15 cellular contexts compared by ENCODE assay signal in the genomic region with DNA sequence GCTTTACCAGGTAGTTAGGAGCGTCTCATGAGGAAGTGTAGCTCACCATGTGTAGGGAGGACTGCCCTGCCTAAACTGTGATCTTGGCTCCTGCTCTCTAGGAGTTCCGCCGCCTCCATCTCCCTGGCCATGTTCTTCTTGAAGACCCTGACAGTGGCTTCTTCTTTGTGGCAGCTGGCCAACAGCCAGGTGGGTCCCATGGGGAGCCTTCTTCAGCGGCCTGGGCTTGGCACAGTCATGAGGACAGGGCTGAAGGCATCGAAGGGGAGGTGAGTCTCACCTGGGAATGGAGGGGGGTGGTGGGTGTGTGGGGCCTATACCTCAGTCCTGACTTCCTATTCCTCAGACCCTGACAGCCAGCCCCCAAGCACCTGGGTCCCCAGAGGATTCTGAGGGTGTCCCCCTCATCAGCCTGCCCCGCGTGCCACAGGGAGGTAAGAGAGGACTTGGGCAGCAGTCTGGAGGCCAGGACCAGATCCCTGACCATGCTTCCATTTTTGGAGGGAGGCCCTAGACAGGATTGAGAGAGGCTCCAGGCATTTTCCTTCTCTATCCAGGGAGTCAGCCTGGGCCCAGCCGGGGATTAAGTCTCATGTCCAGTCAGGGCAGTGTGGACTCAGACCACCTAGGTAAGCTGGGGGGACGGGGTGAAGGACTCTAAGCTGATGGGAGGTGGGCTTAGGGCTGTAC. TPM values are rescaled to one million over a fixed set of nuclear protein-coding genes. Genes with fewer than 3 reads are reported as not detected.
DNase-seq lines count a peak whose midpoint lies in the region; ATAC-seq and TF ChIP-seq lines count a peak whose summit lies in the region.
"Had no signal": no experiment of that assay in that cellular context is flagged by ENCODE, and none has a peak within 500 bp of the region (broad histone marks: within the 10 kb centered on the region; RNA-seq: fewer than 3 reads in every experiment).

No MANE protein-coding gene starts in this region.

- no peaks in the 10 kb centered on the region for H3K27me3 ChIP-seq in spleen (replicated peaks in 1 of 7)
- H3K27me3 ChIP-seq: BLaER1 had no signal

- no peak overlapping the region for H3K27ac Mint-ChIP-seq in activated CD4-positive, alpha-beta T cell treated with anti-CD3 and anti-CD28 coated beads for 36 hours
- no peak overlapping the region for H3K27ac Mint-ChIP-seq in activated CD4-positive, alpha-beta T cell treated with anti-CD3 and anti-CD28 coated beads, Interleukin-2, amount 10 ng/mL, durations not matched to agents 24 days and 14 days
- peak overlapping the region in 2 of 7 donors; percentile 11 to 53 for H3K27ac Mint-ChIP-seq in CD14-positive monocyte
- H3K27ac Mint-ChIP-seq in glutamatergic neuron (ENCODE audit: unreplicated experiment): no peak overlapping the region
- H3K27ac Mint-ChIP-seq: GM23338, H9 had no signal

- 95 to 99% (median 97%) methylated on average over 8 to 9 of the region's 9 CpGs for whole genome bisulfite sequencing in spleen, 5 donors

- TF ChIP-seq CTCF in CD14-positive monocyte (IDR thresholded peaks at IDR 0.05) (no peak), glutamatergic neuron (IDR thresholded peaks at IDR 0.05; ENCODE audit: partially characterized antibody, unreplicated experiment) (no peak), spleen (IDR thresholded peaks at IDR 0.05 in 8 of 11, conservative IDR thresholded peaks at IDR 0.05 in 3 of 11) (no peak)

- peaks cover 0 to 27% (median 0%) of the 10 kb centered on the region in 6 donors for H3K4me1 ChIP-seq in spleen
- H3K4me1 ChIP-seq: BLaER1 had no signal

- no peaks in the 10 kb centered on the region for H3K27me3 Mint-ChIP-seq in activated CD4-positive, alpha-beta T cell treated with anti-CD3 and anti-CD28 coated beads for 36 hours
- no peaks in the 10 kb centered on the region for H3K27me3 Mint-ChIP-seq in activated CD4-positive, alpha-beta T cell treated with anti-CD3 and anti-CD28 coated beads, Interleukin-2, amount 10 ng/mL, durations not matched to agents 24 days and 14 days
- peaks cover 0 to 2% (median 0%) of the 10 kb centered on the region in 3 donors for H3K27me3 Mint-ChIP-seq in CD14-positive monocyte (ENCODE audit: low read depth in 3 of 3)
- peaks cover 2% of the 10 kb centered on the region for H3K27me3 Mint-ChIP-seq in glutamatergic neuron (ENCODE audit: unreplicated experiment)
- H3K27me3 Mint-ChIP-seq: CD4-positive, CD25-positive, alpha-beta regulatory T cell had no signal

- no peak overlapping the region for H3K4me3 ChIP-seq in spleen
- H3K4me3 ChIP-seq: BLaER1, GM23338 had no signal

- H3K27ac ChIP-seq in spleen: no peak overlapping the region
- H3K27ac ChIP-seq: 22Rv1, BLaER1 had no signal

- intact Hi-C loops in activated CD4-positive, alpha-beta T cell treated with anti-CD3 and anti-CD28 coated beads for 36 hours (cut with DNase I, micrococcal nuclease): no loop called here
- intact Hi-C loops in activated CD4-positive, alpha-beta T cell treated with anti-CD3 and anti-CD28 coated beads, Interleukin-2, amount 10 ng/mL, durations not matched to agents 24 days and 14 days (cut with micrococcal nuclease): no loop called here
- intact Hi-C loops in CD14-positive monocyte (cut with micrococcal nuclease) (no loop called here), spleen (cut with DNase I; ENCODE audit: low total_unique reads) (no loop called here)

- CTCF ChIA-PET in activated CD4-positive, alpha-beta T cell treated with anti-CD3 and anti-CD28 coated beads for 36 hours (lab: Charles Lee): interaction anchor here (0.6 to 0.7 kb wide), 2 partner anchors 11 to 688 kb away, joined by 3 read pairs; no protein-coding TSS in a partner anchor

- DNase-seq in activated CD4-positive, alpha-beta T cell treated with anti-CD3 and anti-CD28 coated beads for 36 hours: peak; percentile 3
- no peak for DNase-seq in activated CD4-positive, alpha-beta T cell treated with anti-CD3 and anti-CD28 coated beads, Interleukin-2, amount 10 ng/mL, durations not matched to agents 24 days and 14 days
- DNase-seq in CD14-positive monocyte (ENCODE audit: low spot score) (peak; percentile 43), glutamatergic neuron (peak; percentile 4), spleen (peak; percentile 67), NCI-H187 treated with DMSO at 0.1 percent for 48 hours (lab: John Stamatoyannopoulos, UW) (no peak), NCI-H187 (lab: John Stamatoyannopoulos, UW) (no peak)
- DNase-seq: AML-193; CD4-positive, CD25-positive, alpha-beta regulatory T cell; DMS53; H9 had no signal

- no peak for TF ChIP-seq POLR2A in spleen (IDR thresholded peaks at IDR 0.05)

- H3K36me3 ChIP-seq in spleen: peaks cover 0 to 100% (median 72%) of the 10 kb centered on the region in 6 donors

- no peaks in the 10 kb centered on the region for H3K4me1 Mint-ChIP-seq in activated CD4-positive, alpha-beta T cell treated with anti-CD3 and anti-CD28 coated beads for 36 hours
- peaks cover 7% of the 10 kb centered on the region for H3K4me1 Mint-ChIP-seq in activated CD4-positive, alpha-beta T cell treated with anti-CD3 and anti-CD28 coated beads, Interleukin-2, amount 10 ng/mL, durations not matched to agents 24 days and 14 days
- no peaks in the 10 kb centered on the region for H3K4me1 Mint-ChIP-seq in CD14-positive monocyte
- H3K4me1 Mint-ChIP-seq in glutamatergic neuron (ENCODE audit: low read depth, unreplicated experiment): no peaks in the 10 kb centered on the region
- H3K4me1 Mint-ChIP-seq: CD4-positive, CD25-positive, alpha-beta regulatory T cell; H9 had no signal

- H3K9me3 Mint-ChIP-seq in activated CD4-positive, alpha-beta T cell treated with anti-CD3 and anti-CD28 coated beads for 36 hours (ENCODE audit: low read depth): no peaks in the 10 kb centered on the region
- no peaks in the 10 kb centered on the region for H3K9me3 Mint-ChIP-seq in activated CD4-positive, alpha-beta T cell treated with anti-CD3 and anti-CD28 coated beads, Interleukin-2, amount 10 ng/mL, durations not matched to agents 24 days and 14 days
- H3K9me3 Mint-ChIP-seq in CD14-positive monocyte (no peaks in the 10 kb centered on the region), glutamatergic neuron (ENCODE audit: unreplicated experiment) (peaks cover 6% of the 10 kb centered on the region)
- H3K9me3 Mint-ChIP-seq: CD4-positive, CD25-positive, alpha-beta regulatory T cell; GM23338; H9 had no signal

- H3K9me3 ChIP-seq in spleen: no peaks in the 10 kb centered on the region
- H3K9me3 ChIP-seq: BLaER1 had no signal

- ATAC-seq in activated CD4-positive, alpha-beta T cell treated with anti-CD3 and anti-CD28 coated beads for 36 hours: no peak
- ATAC-seq in GM18517 (IDR thresholded peaks at IDR 0.05; ENCODE audit: unreplicated experiment): no peak
- ATAC-seq: GM23338 had no signal

- H3K36me3 Mint-ChIP-seq in activated CD4-positive, alpha-beta T cell treated with anti-CD3 and anti-CD28 coated beads for 36 hours (ENCODE audit: low read depth): peaks cover 20% of the 10 kb centered on the region
- peaks cover 57% of the 10 kb centered on the region for H3K36me3 Mint-ChIP-seq in activated CD4-positive, alpha-beta T cell treated with anti-CD3 and anti-CD28 coated beads, Interleukin-2, amount 10 ng/mL, durations not matched to agents 24 days and 14 days (ENCODE audit: low read depth)
- H3K36me3 Mint-ChIP-seq in CD14-positive monocyte: peaks cover 93 to 97% of the 10 kb centered on the region in 2 donors
- no peaks in the 10 kb centered on the region for H3K36me3 Mint-ChIP-seq in glutamatergic neuron (ENCODE audit: unreplicated experiment)

- H3K4me3 Mint-ChIP-seq in activated CD4-positive, alpha-beta T cell treated with anti-CD3 and anti-CD28 coated beads for 36 hours: no peak overlapping the region
- H3K4me3 Mint-ChIP-seq in activated CD4-positive, alpha-beta T cell treated with anti-CD3 and anti-CD28 coated beads, Interleukin-2, amount 10 ng/mL, durations not matched to agents 24 days and 14 days: no peak overlapping the region
- H3K4me3 Mint-ChIP-seq in CD14-positive monocyte (no peak overlapping the region), glutamatergic neuron (ENCODE audit: unreplicated experiment) (no peak overlapping the region)
- H3K4me3 Mint-ChIP-seq: CD4-positive, CD25-positive, alpha-beta regulatory T cell; GM23338; H9 had no signal

- POLR2A ChIA-PET in activated CD4-positive, alpha-beta T cell treated with anti-CD3 and anti-CD28 coated beads for 36 hours (lab: Charles Lee): no interaction called here

RNA-seq across cellular contexts. Expression of gene HYI, which starts 21.4 kb away (rescaled TPM):
- total RNA-seq in activated CD4-positive, alpha-beta T cell treated with anti-CD3 and anti-CD28 coated beads for 36 hours: 10 to 100 TPM; 10.8 to 13.5 TPM
- total RNA-seq in activated CD4-positive, alpha-beta T cell treated with anti-CD3 and anti-CD28 coated beads, Interleukin-2, amount 10 ng/mL, durations not matched to agents 24 days and 14 days: 14.8 and 15.1 TPM in 2 replicates
- polyA plus RNA-seq in CD14-positive monocyte (1 to 10 TPM in 1 of 2 donors, under 1 TPM in 1; 0.74 to 1.6 TPM), spleen (10 to 100 TPM; 23.2 to 67.2 (median 59.9) TPM)
- total RNA-seq in glutamatergic neuron (ENCODE audit: unreplicated experiment) (18.7 TPM), spleen (10 to 100 TPM; 24.2 to 47.3 (median 38.6) TPM)

RNA-seq across cellular contexts. Expression of gene SZT2, which starts 42.6 kb away (rescaled TPM):
- total RNA-seq in activated CD4-positive, alpha-beta T cell treated with anti-CD3 and anti-CD28 coated beads for 36 hours: 10 to 100 TPM; 33.6 to 36.3 TPM
- 54.0 and 56.2 TPM in 2 replicates for total RNA-seq in activated CD4-positive, alpha-beta T cell treated with anti-CD3 and anti-CD28 coated beads, Interleukin-2, amount 10 ng/mL, durations not matched to agents 24 days and 14 days
- polyA plus RNA-seq in CD14-positive monocyte (1 to 10 TPM; 2.4 to 2.6 TPM), spleen (10 to 100 TPM in 2 of 3 donors, 1 to 10 TPM in 1; 9.4 to 35.6 (median 16.7) TPM)
- total RNA-seq in glutamatergic neuron (ENCODE audit: unreplicated experiment) (85.3 TPM), spleen (100 to 1,000 TPM in 3 of 7 donors, 10 to 100 TPM in 4; 64.7 to 115 (median 75.7) TPM)

RNA-seq across cellular contexts. Expression of gene MED8, which starts 42.7 kb away (rescaled TPM):
- 10 to 100 TPM; 32.3 to 36.6 TPM for total RNA-seq in activated CD4-positive, alpha-beta T cell treated with anti-CD3 and anti-CD28 coated beads for 36 hours
- 39.6 and 45.1 TPM in 2 replicates for total RNA-seq in activated CD4-positive, alpha-beta T cell treated with anti-CD3 and anti-CD28 coated beads, Interleukin-2, amount 10 ng/mL, durations not matched to agents 24 days and 14 days
- polyA plus RNA-seq in CD14-positive monocyte: 10 to 100 TPM; 40.7 to 41.8 TPM
- total RNA-seq in glutamatergic neuron (ENCODE audit: unreplicated experiment): 39.1 TPM
- total RNA-seq in spleen: 10 to 100 TPM; 24.8 to 38.3 (median 30.5) TPM
- polyA plus RNA-seq in spleen: 10 to 100 TPM; 18.3 to 23.8 (median 22.3) TPM

Comparison
In these comparisons a context has a peak if more than half of its experiments do, and no peak if none do; other contexts are left out.
1. DNase-seq: peak in activated CD4-positive, alpha-beta T cell treated with anti-CD3 and anti-CD28 coated beads for 36 hours (single experiment), CD14-positive monocyte (single experiment), glutamatergic neuron (single experiment) and spleen (single experiment); none in activated CD4-positive, alpha-beta T cell treated with anti-CD3 and anti-CD28 coated beads, Interleukin-2, amount 10 ng/mL, durations not matched to agents 24 days and 14 days (single experiment), NCI-H187 treated with DMSO at 0.1 percent for 48 hours (single experiment) and NCI-H187 (0 of 2).